Comparison of ENCODE assay signal across 8 cellular contexts in the genomic region with DNA sequence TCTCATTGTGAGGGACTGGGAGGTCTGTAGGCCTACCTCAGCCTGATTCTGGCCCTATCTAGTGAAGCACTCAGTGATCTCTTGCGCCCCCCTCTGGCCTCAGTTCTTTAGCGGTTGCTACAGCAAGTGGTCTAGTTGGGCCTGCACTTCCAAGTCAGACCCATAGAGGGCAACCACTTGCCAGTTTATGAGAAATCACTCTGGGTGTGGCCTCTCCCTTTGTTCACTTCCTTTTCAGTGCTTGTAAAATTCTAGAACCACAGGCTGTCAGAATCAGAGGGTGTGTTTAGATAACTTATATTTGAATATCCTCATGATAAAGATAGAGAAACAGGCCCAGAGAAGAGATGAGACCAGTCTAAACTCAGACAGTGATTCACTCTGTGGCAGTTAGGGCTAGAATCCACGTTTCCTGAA.
DNase-seq lines count a peak whose midpoint lies in the region; ATAC-seq and TF ChIP-seq lines count a peak whose summit lies in the region.

No MANE protein-coding gene starts in this region.

- DNase-seq in AG09309 (ENCODE audit: low read depth) (peak; percentile 90), NCI-H510A (lab: John Stamatoyannopoulos, UW) (peak; percentile 19), choroid plexus epithelial cell (ENCODE audit: low read depth) (peak; percentile 95), left kidney (ENCODE audit: low read depth, low spot score) (peak; percentile 95)
- DNase-seq in activated CD4-positive, alpha-beta T cell treated with anti-CD3 and anti-CD28 coated beads for 24 hours (ENCODE audit: low read depth in 2 of 2) = peak; percentile 90 to 96
- peak; percentile 94 to 96 for DNase-seq in stimulated activated CD4-positive, alpha-beta T cell treated with anti-CD3 and anti-CD28 coated beads, Interleukin-2, amount 100 ng/mL, for 24 hours

- TF ChIP-seq CTCF in AG09309 (IDR thresholded peaks at IDR 0.05; ENCODE audit: control insufficient read depth, insufficient read depth, low read depth, low read length, missing control alignments) (peak; percentile 99), choroid plexus epithelial cell (conservative IDR thresholded peaks at IDR 0.05; ENCODE audit: low read depth, low read length) (peak; percentile 96)

- peak; percentile 93 for ATAC-seq in GM18909 (IDR thresholded peaks at IDR 0.05; ENCODE audit: poor library complexity, unreplicated experiment)
- ATAC-seq in HG03175 (IDR thresholded peaks at IDR 0.05; ENCODE audit: unreplicated experiment) = peak; percentile 80

- H3K4me3 ChIP-seq in AG09309 (ENCODE audit: control insufficient read depth, low read depth, low read length) (no peak overlapping the region), choroid plexus epithelial cell (ENCODE audit: low read depth, low read length) (no peak overlapping the region)

Comparison
In these comparisons a context has a peak if more than half of its experiments do, and no peak if none do; other contexts are left out.
1. DNase-seq: peak in every context shown above with its lines; median percentile 95 in choroid plexus epithelial cell; 95 in left kidney; 95 in stimulated activated CD4-positive, alpha-beta T cell treated with anti-CD3 and anti-CD28 coated beads, Interleukin-2, amount 100 ng/mL, for 24 hours; 93 in activated CD4-positive, alpha-beta T cell treated with anti-CD3 and anti-CD28 coated beads for 24 hours; 90 in AG09309; 19 in NCI-H510A.